19 cellular contexts compared by ENCODE assay signal in the genomic region with DNA sequence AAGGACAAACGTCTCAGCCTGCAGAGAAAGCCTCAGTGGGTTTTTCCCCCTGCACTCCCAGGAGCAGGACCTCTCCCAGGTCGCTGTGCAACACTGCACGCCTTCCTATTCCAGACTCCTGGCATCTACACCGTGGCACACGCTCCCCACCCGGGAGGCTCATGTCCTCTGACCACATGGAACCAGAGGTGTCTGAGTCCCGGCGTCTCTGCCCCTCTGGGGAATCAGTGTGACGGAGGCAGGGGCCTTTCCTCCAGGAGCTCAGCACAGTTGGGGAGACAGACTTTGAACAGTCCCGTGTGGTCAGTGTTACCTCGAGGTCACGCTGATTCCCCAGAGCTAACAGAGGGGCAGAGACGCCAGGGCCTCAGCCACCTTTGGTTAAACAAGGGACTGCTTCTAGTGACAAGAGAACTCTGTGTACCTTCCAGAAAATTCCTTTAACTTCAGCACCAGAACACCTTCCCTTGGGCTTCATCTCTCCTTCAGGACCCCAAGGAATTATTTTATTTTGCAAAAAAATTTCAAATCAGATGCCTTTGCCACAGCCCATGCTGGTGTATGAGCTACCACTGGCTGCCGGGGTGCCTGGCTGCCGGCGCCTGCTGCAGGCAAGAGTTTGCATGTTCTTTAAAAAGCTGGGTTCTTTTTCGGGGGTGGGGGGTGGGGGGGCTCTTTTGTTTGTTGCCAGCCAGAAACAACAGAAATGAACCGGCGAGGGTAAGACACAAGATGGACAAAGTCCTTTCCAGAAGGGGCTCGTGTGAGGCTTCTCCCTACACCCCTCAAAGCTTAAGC. TPM values are rescaled to one million over a fixed set of nuclear protein-coding genes. Genes with fewer than 3 reads are reported as not detected.
DNase-seq lines count a peak whose midpoint lies in the region; ATAC-seq and TF ChIP-seq lines count a peak whose summit lies in the region.
"Had no signal": no experiment of that assay in that cellular context is flagged by ENCODE, and none has a peak within 500 bp of the region (broad histone marks: within the 10 kb centered on the region; RNA-seq: fewer than 3 reads in every experiment).

No MANE protein-coding gene starts in this region.

- peaks cover 59% of the 10 kb centered on the region for H3K4me1 ChIP-seq in left ventricle myocardium inferior
- H3K4me1 ChIP-seq in colonic mucosa = peaks cover 46% of the 10 kb centered on the region
- H3K4me1 ChIP-seq in naive thymus-derived CD4-positive, alpha-beta T cell (ENCODE audit: control insufficient read depth in 2 of 2, insufficient read depth in 2 of 2, low read length in 2 of 2) = peaks cover 15 to 28% of the 10 kb centered on the region in 2 donors

- peaks cover 21 to 52% (median 44%) of the 10 kb centered on the region in 7 donors for H3K4me1 Mint-ChIP-seq in naive thymus-derived CD4-positive, alpha-beta T cell
- H3K4me1 Mint-ChIP-seq in type B pancreatic cell (ENCODE audit: unreplicated experiment) = peaks cover 9% of the 10 kb centered on the region

- DNase-seq in Right ventricle myocardium superior = peak; percentile 40
- DNase-seq in left ventricle myocardium inferior = no peak
- peak; percentile 25 for DNase-seq in colonic mucosa
- no peak for DNase-seq in naive thymus-derived CD4-positive, alpha-beta T cell
- DNase-seq in type B pancreatic cell (ENCODE audit: extremely low spot score, unreplicated experiment) = no peak
- DNase-seq in dedifferentiated amniotic fluid mesenchymal stem cell (ENCODE audit: extremely low spot score) = no peak
- DNase-seq: activated CD4-positive, alpha-beta T cell treated with anti-CD3 and anti-CD28 coated beads, Interleukin-2, amount 50 U/mL, for 4 hours; activated T-cell treated with anti-CD3 and anti-CD28 coated beads, Interleukin-2, amount 50 U/mL, for 4 hours; caudate nucleus; glutamatergic neuron; MV-4-11; natural killer cell; NCI-H187; stimulated activated naive CD4-positive, alpha-beta T cell treated with Interleukin-2 at 50 U/mL for 16 hours; T-cell; trophoblast cell had no signal

- H3K27ac ChIP-seq in left ventricle myocardium inferior (replicated peaks) (no peak overlapping the region), colonic mucosa (peak overlapping the region; percentile 36)
- peak overlapping the region; percentile 41 for H3K27ac ChIP-seq in naive thymus-derived CD4-positive, alpha-beta T cell (ENCODE audit: low read depth, low read length)

- peak overlapping the region in 5 of 9 donors; percentile 11 to 64 (median 51) for H3K27ac Mint-ChIP-seq in naive thymus-derived CD4-positive, alpha-beta T cell
- no peak overlapping the region for H3K27ac Mint-ChIP-seq in type B pancreatic cell

- no peaks in the 10 kb centered on the region for H3K27me3 Mint-ChIP-seq in naive thymus-derived CD4-positive, alpha-beta T cell
- H3K27me3 Mint-ChIP-seq in type B pancreatic cell = no peaks in the 10 kb centered on the region
- H3K27me3 Mint-ChIP-seq: T-cell had no signal

- H3K9me3 Mint-ChIP-seq in naive thymus-derived CD4-positive, alpha-beta T cell = no peaks in the 10 kb centered on the region
- no peaks in the 10 kb centered on the region for H3K9me3 Mint-ChIP-seq in type B pancreatic cell
- H3K9me3 Mint-ChIP-seq: activated T-cell treated with anti-CD3 and anti-CD28 coated beads, Interleukin-2, amount 50 U/mL, for 4 hours; natural killer cell; T-cell had no signal

- no peak for ATAC-seq in Right ventricle myocardium superior (ENCODE audit: poor library complexity)
- ATAC-seq in naive thymus-derived CD4-positive, alpha-beta T cell = no peak
- ATAC-seq in GM21825 (IDR thresholded peaks at IDR 0.05; ENCODE audit: unreplicated experiment) = no peak
- no peak for ATAC-seq in HG02870 (IDR thresholded peaks at IDR 0.05; ENCODE audit: unreplicated experiment)
- ATAC-seq: activated T-cell treated with anti-CD3 and anti-CD28 coated beads, Interleukin-2, amount 50 U/mL, for 4 hours; T-cell had no signal

- H3K36me3 ChIP-seq in left ventricle myocardium inferior = peaks cover 10% of the 10 kb centered on the region
- no peaks in the 10 kb centered on the region for H3K36me3 ChIP-seq in colonic mucosa
- H3K36me3 ChIP-seq in naive thymus-derived CD4-positive, alpha-beta T cell (ENCODE audit: control insufficient read depth in 2 of 3, insufficient read depth in 3 of 3, low read length in 3 of 3) = peaks cover 0 to 46% (median 0%) of the 10 kb centered on the region in 3 experiments

- peaks cover 0 to 8% (median under 1%) of the 10 kb centered on the region in 5 donors for H3K36me3 Mint-ChIP-seq in naive thymus-derived CD4-positive, alpha-beta T cell
- peaks cover 7% of the 10 kb centered on the region for H3K36me3 Mint-ChIP-seq in type B pancreatic cell
- H3K36me3 Mint-ChIP-seq: natural killer cell had no signal

- peak overlapping the region in 1 of 2 donors; percentile 86 for H3K9ac ChIP-seq in colonic mucosa (ENCODE audit: low read depth in 2 of 2, low read length in 2 of 2)

- no peak overlapping the region for H3K4me3 Mint-ChIP-seq in naive thymus-derived CD4-positive, alpha-beta T cell
- H3K4me3 Mint-ChIP-seq in type B pancreatic cell = peak overlapping the region; percentile 11
- H3K4me3 Mint-ChIP-seq: activated T-cell treated with anti-CD3 and anti-CD28 coated beads, Interleukin-2, amount 50 U/mL, for 4 hours; natural killer cell; T-cell had no signal

- H3K27me3 ChIP-seq in left ventricle myocardium inferior (ENCODE audit: low read depth) (no peaks in the 10 kb centered on the region), colonic mucosa (no peaks in the 10 kb centered on the region)
- no peaks in the 10 kb centered on the region for H3K27me3 ChIP-seq in naive thymus-derived CD4-positive, alpha-beta T cell (ENCODE audit: control insufficient read depth in 2 of 2, insufficient read depth in 2 of 2, low read length in 2 of 2)

- CTCF ChIA-PET in naive thymus-derived CD4-positive, alpha-beta T cell (lab: Charles Lee) = interaction anchor here (0.5 to 0.6 kb wide), 2 partner anchors 18 to 1587 kb away, joined by 3 to 4 read pairs; no protein-coding TSS in a partner anchor

- H3K4me3 ChIP-seq in left ventricle myocardium inferior = no peak overlapping the region
- peak overlapping the region; percentile 23 for H3K4me3 ChIP-seq in colonic mucosa
- H3K4me3 ChIP-seq in naive thymus-derived CD4-positive, alpha-beta T cell (ENCODE audit: low read length) = no peak overlapping the region
- H3K4me3 ChIP-seq: lung had no signal

- POLR2A ChIA-PET in naive thymus-derived CD4-positive, alpha-beta T cell (lab: Charles Lee) = interaction anchor here (0.6 to 1.0 kb wide), 2 partner anchors 18 to 64 kb away, joined by 3 to 4 read pairs; no protein-coding TSS in a partner anchor

- H3K9me3 ChIP-seq in left ventricle myocardium inferior (replicated peaks) (no peaks in the 10 kb centered on the region), colonic mucosa (no peaks in the 10 kb centered on the region)
- H3K9me3 ChIP-seq in naive thymus-derived CD4-positive, alpha-beta T cell (ENCODE audit: control insufficient read depth in 2 of 3, low read length in 3 of 3) = no peaks in the 10 kb centered on the region

- intact Hi-C loops in Right ventricle myocardium superior (cut with DNase I) = no loop called here
- intact Hi-C loops in left ventricle myocardium inferior (cut with micrococcal nuclease) = no loop called here
- intact Hi-C loops in colonic mucosa (cut with DNase I) = no loop called here
- intact Hi-C loops in naive thymus-derived CD4-positive, alpha-beta T cell (cut with micrococcal nuclease) = no loop called here

- TF ChIP-seq CTCF in left ventricle myocardium inferior (IDR thresholded peaks at IDR 0.05; ENCODE audit: borderline replicate concordance) (no peak), colonic mucosa (IDR thresholded peaks at IDR 0.05) (no peak), type B pancreatic cell (conservative IDR thresholded peaks at IDR 0.05) (no peak)

RNA-seq across cellular contexts. Expression of a gene that starts 6.6 kb away (rescaled TPM):
- total RNA-seq in Right ventricle myocardium superior = 29.8 TPM
- 24.2 TPM for total RNA-seq in left ventricle myocardium inferior
- total RNA-seq in colonic mucosa = 100 to 1,000 TPM; 247 to 390 TPM
- 10 to 100 TPM; 40.1 to 82.2 (median 43.0) TPM for total RNA-seq in naive thymus-derived CD4-positive, alpha-beta T cell
- 10 to 100 TPM; 11.2 to 11.4 TPM for polyA plus RNA-seq in naive thymus-derived CD4-positive, alpha-beta T cell
- total RNA-seq in type B pancreatic cell (ENCODE audit: low replicate concordance) = 75.1 and 105 TPM in 2 replicates

RNA-seq across cellular contexts. Expression of a gene that starts 21.0 kb away (rescaled TPM):
- total RNA-seq in Right ventricle myocardium superior = 143 TPM
- 146 TPM for total RNA-seq in left ventricle myocardium inferior
- total RNA-seq in colonic mucosa = 10 to 100 TPM; 10.4 to 12.1 TPM
- under 1 TPM in 1 of 5 experiments, not detected in 4; 0.10 TPM for total RNA-seq in naive thymus-derived CD4-positive, alpha-beta T cell
- polyA plus RNA-seq in naive thymus-derived CD4-positive, alpha-beta T cell = not detected
- total RNA-seq in type B pancreatic cell (ENCODE audit: low replicate concordance) = 8.7 and 9.4 TPM in 2 replicates

RNA-seq across cellular contexts. Expression of a gene that starts 23.3 kb away (rescaled TPM):
- total RNA-seq in Right ventricle myocardium superior (499 TPM), left ventricle myocardium inferior (585 TPM), colonic mucosa (100 to 1,000 TPM; 635 to 674 TPM), type B pancreatic cell (ENCODE audit: low replicate concordance) (154 and 202 TPM in 2 replicates)
- total RNA-seq in naive thymus-derived CD4-positive, alpha-beta T cell = 100 to 1,000 TPM in 1 of 5 experiments, 10 to 100 TPM in 4; 44.7 to 267 (median 53.9) TPM
- polyA plus RNA-seq in naive thymus-derived CD4-positive, alpha-beta T cell = 100 to 1,000 TPM; 116 to 122 TPM

Comparison
In these comparisons a context has a peak if more than half of its experiments do, and no peak if none do; other contexts are left out.
1. DNase-seq: peak in Right ventricle myocardium superior (single experiment) and colonic mucosa (single experiment); none in left ventricle myocardium inferior (single experiment), naive thymus-derived CD4-positive, alpha-beta T cell (0 of 9), type B pancreatic cell (single experiment) and dedifferentiated amniotic fluid mesenchymal stem cell (single experiment).
2. RNA of a gene that starts 21.0 kb away (total RNA-seq): 146 TPM in left ventricle myocardium inferior (single experiment) and 143 TPM in Right ventricle myocardium superior (single experiment); 10.4 to 12.1 TPM in colonic mucosa, 8.7 to 9.4 TPM in type B pancreatic cell and 0.10 TPM in naive thymus-derived CD4-positive, alpha-beta T cell; every median in the first group is over 10 times any median in the second.